20 cellular contexts compared by ENCODE assay signal in the genomic region with DNA sequence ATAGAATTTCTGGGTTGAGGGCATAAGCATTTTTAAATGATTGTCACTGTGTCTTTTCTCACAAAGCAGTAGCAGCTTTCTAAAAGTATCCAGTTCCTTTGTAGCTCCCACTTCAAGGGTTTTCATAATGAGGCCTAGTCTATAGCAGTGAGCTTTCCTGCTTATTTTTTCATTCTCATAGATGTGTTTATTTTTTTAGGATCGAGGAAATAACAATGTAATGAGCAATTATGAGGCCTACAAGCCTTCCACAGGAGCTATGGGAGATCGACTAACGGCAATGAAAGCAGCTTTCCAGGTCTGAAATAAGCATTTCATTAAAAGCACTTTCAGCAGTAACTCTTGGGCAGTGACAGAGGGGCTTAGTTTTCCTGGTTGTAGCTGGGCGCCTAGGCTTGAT.
"Had no signal": no experiment of that assay in that cellular context is flagged by ENCODE, and none has a peak within 500 bp of the region (broad histone marks: within the 10 kb centered on the region; RNA-seq: fewer than 3 reads in every experiment).

No MANE protein-coding gene starts in this region.

- H2AFZ ChIP-seq: neural progenitor cell had no signal

- H3K4me2 ChIP-seq: neural progenitor cell had no signal

- H3K27ac ChIP-seq: brain microvascular endothelial cell, gastroesophageal sphincter, heart right ventricle, neural progenitor cell, ovary, upper lobe of left lung had no signal

- H3K36me3 ChIP-seq: ovary had no signal

- H3K27ac Mint-ChIP-seq: activated naive CD8-positive, alpha-beta T cell; dendritic cell treated with granulocyte-macrophage colony-stimulating factor and Interleukin-4, amounts not matched to agents 40 ng/mL and 50 ng/mL, for 4 days; naive B cell; neural progenitor cell had no signal

- ATAC-seq: gastroesophageal sphincter; heart right ventricle; left colon; stimulated activated naive CD8-positive, alpha-beta T cell treated with anti-CD3 and anti-CD28 coated beads, Interleukin-15, amount 100 ng/mL, for 72 hours had no signal

- DNase-seq: activated CD4-positive, alpha-beta T cell treated with anti-CD3 and anti-CD28 coated beads, Interleukin-2, amount 10 ng/mL, durations not matched to agents 7 days and 5 days; activated CD4-positive, CD25-positive, alpha-beta regulatory T cell; activated effector memory CD4-positive, alpha-beta T cell treated with anti-CD3 and anti-CD28 coated beads, Interleukin-2, amount 50 U/mL, for 16 hours; activated T-cell treated with anti-CD3 and anti-CD28 coated beads, Interleukin-2, amount 50 U/mL, for 1 hour; amygdala; brain microvascular endothelial cell; effector memory CD4-positive, alpha-beta T cell; heart right ventricle; left colon; naive B cell; ovary; stimulated activated CD4-positive, alpha-beta T cell treated with anti-CD3 and anti-CD28 coated beads, Interleukin-1b, Interleukin-23, amount 100 ng/mL, for 48 hours; stimulated activated naive CD8-positive, alpha-beta T cell treated with anti-CD3 and anti-CD28 coated beads, Interleukin-15, amount 100 ng/mL, for 72 hours; upper lobe of left lung had no signal

- H3K9me3 ChIP-seq: gastroesophageal sphincter, heart right ventricle, ovary, upper lobe of left lung had no signal

- H3K4me1 ChIP-seq: gastroesophageal sphincter, neural progenitor cell had no signal

- H3K4me1 Mint-ChIP-seq: neural progenitor cell had no signal

- H3K27me3 Mint-ChIP-seq: activated CD4-positive, alpha-beta T cell treated with anti-CD3 and anti-CD28 coated beads, Interleukin-2, amount 10 ng/mL, durations not matched to agents 7 days and 5 days; activated naive CD8-positive, alpha-beta T cell; dendritic cell treated with granulocyte-macrophage colony-stimulating factor and Interleukin-4, amounts not matched to agents 40 ng/mL and 50 ng/mL, for 4 days; naive B cell; stimulated activated naive CD8-positive, alpha-beta T cell treated with anti-CD3 and anti-CD28 coated beads, Interleukin-15, amount 100 ng/mL, for 72 hours had no signal

- H3K9me3 Mint-ChIP-seq: activated CD4-positive, alpha-beta T cell treated with anti-CD3 and anti-CD28 coated beads, Interleukin-2, amount 10 ng/mL, durations not matched to agents 7 days and 5 days; dendritic cell treated with granulocyte-macrophage colony-stimulating factor and Interleukin-4, amounts not matched to agents 40 ng/mL and 50 ng/mL, for 4 days; naive B cell; neural progenitor cell; stimulated activated naive CD8-positive, alpha-beta T cell treated with anti-CD3 and anti-CD28 coated beads, Interleukin-15, amount 100 ng/mL, for 72 hours had no signal

- H3K4me3 Mint-ChIP-seq: activated CD4-positive, alpha-beta T cell treated with anti-CD3 and anti-CD28 coated beads, Interleukin-2, amount 10 ng/mL, durations not matched to agents 7 days and 5 days; activated naive CD8-positive, alpha-beta T cell; dendritic cell treated with granulocyte-macrophage colony-stimulating factor and Interleukin-4, amounts not matched to agents 40 ng/mL and 50 ng/mL, for 4 days; naive B cell; neural progenitor cell; stimulated activated naive CD8-positive, alpha-beta T cell treated with anti-CD3 and anti-CD28 coated beads, Interleukin-15, amount 100 ng/mL, for 72 hours had no signal

- H3K4me3 ChIP-seq: gastroesophageal sphincter, heart right ventricle, lung, neural progenitor cell, ovary, upper lobe of left lung had no signal

- H3K27me3 ChIP-seq: brain microvascular endothelial cell, gastroesophageal sphincter, heart right ventricle, neural progenitor cell, ovary, upper lobe of left lung had no signal

- H3K9ac ChIP-seq: neural progenitor cell had no signal

- FAIRE-seq: islet of Langerhans had no signal
